In the genomic region with DNA sequence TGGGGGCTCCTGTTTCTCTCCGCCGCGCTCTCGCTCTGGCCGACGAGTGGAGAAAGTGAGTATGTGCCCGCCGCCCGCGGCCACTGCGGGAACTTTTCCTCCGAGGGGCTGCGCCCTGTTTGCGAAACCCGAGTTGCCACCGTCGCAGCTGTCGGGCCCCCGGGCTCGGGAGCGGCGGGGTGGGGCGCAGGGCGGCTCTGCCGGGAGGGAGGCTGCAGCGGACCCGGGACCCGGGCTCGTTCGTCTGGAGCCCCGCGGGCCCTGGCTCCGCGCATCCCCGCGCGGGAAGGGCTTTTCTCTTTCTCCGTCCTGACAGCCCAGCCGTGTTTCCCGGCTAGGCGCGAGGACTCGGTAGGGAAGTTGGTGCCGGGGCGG, we compare ENCODE assay signal across 8 cellular contexts. TPM values are rescaled to one million over a fixed set of nuclear protein-coding genes. Genes with fewer than 3 reads are reported as not detected.
DNase-seq lines count a peak whose midpoint lies in the region; ATAC-seq lines count a peak whose summit lies in the region.

No MANE protein-coding gene starts in this region.

- peak overlapping the region; percentile 92 for H3K9ac ChIP-seq in mesenchymal stem cell (ENCODE audit: low read length)

- H3K4me1 ChIP-seq in ACC112 (ENCODE audit: control insufficient read depth, insufficient read depth, low read length, unreplicated experiment) (peaks cover 30% of the 10 kb centered on the region), ectodermal cell (ENCODE audit: control insufficient read depth, insufficient read depth, low read length) (peaks cover 13% of the 10 kb centered on the region), mesenchymal stem cell (ENCODE audit: control insufficient read depth, insufficient read depth, low read depth, low read length) (peaks cover 6% of the 10 kb centered on the region)

- H3K4ac ChIP-seq in mesenchymal stem cell (ENCODE audit: low read depth in 1 of 2, low read length in 2 of 2) = peak overlapping the region; percentile 2 to 91

- H2BK120ac ChIP-seq in mesenchymal stem cell (ENCODE audit: low read depth, low read length) = peak overlapping the region; percentile 77

- peak overlapping the region; percentile 75 for H4K8ac ChIP-seq in mesenchymal stem cell (ENCODE audit: low read length)

- peaks cover 34% of the 10 kb centered on the region for H3K4me1 Mint-ChIP-seq in activated CD4-positive, alpha-beta T cell treated with anti-CD3 and anti-CD28 coated beads, Interleukin-2, amount 10 ng/mL, durations not matched to agents 24 days and 14 days

- H3K27me3 Mint-ChIP-seq in activated CD4-positive, alpha-beta T cell treated with anti-CD3 and anti-CD28 coated beads, Interleukin-2, amount 10 ng/mL, durations not matched to agents 24 days and 14 days = peaks cover 48% of the 10 kb centered on the region

- H3K9me3 ChIP-seq in ectodermal cell (ENCODE audit: control insufficient read depth, low read length) (no peaks in the 10 kb centered on the region), mesenchymal stem cell (ENCODE audit: control insufficient read depth, low read length) (no peaks in the 10 kb centered on the region)

- H3K23ac ChIP-seq in mesenchymal stem cell (ENCODE audit: low read length in 2 of 2) = peak overlapping the region in 1 of 2 experiments; percentile 100

- DNase-seq in HK-2 (ENCODE audit: unreplicated experiment) (peak; percentile 38), mesenchymal stem cell (peak; percentile 67), cerebellar nuclear complex (lab: John Stamatoyannopoulos, UW) (no peak)
- peak; percentile 84 for DNase-seq in activated CD4-positive, alpha-beta T cell treated with anti-CD3 and anti-CD28 coated beads, Interleukin-2, amount 10 ng/mL, durations not matched to agents 24 days and 14 days
- peak in 5 of 6 experiments; percentile 29 to 66 (median 40) for DNase-seq in stimulated activated naive CD4-positive, alpha-beta T cell (lab: John Stamatoyannopoulos, UW)

- H3K27me3 ChIP-seq in ACC112 (ENCODE audit: insufficient read depth, low read length) (peaks cover 22% of the 10 kb centered on the region), ectodermal cell (ENCODE audit: control insufficient read depth, insufficient read depth, low read length, poor library complexity, severe bottlenecking) (peaks cover 16% of the 10 kb centered on the region), mesenchymal stem cell (ENCODE audit: control insufficient read depth in 1 of 2, insufficient read depth in 1 of 2, low read length in 2 of 2) (peaks cover 0 to 10% of the 10 kb centered on the region in 2 experiments)

- no peaks in the 10 kb centered on the region for H3K36me3 ChIP-seq in ACC112 (ENCODE audit: insufficient read depth, low read length)
- H3K36me3 ChIP-seq in ectodermal cell (ENCODE audit: control insufficient read depth, insufficient read depth, low read length) = no peaks in the 10 kb centered on the region
- no peaks in the 10 kb centered on the region for H3K36me3 ChIP-seq in mesenchymal stem cell (ENCODE audit: control insufficient read depth in 1 of 2, insufficient read depth in 2 of 2, low read depth in 1 of 2, low read length in 2 of 2)

- peak overlapping the region; percentile 74 to 98 for H3K18ac ChIP-seq in mesenchymal stem cell (ENCODE audit: low read depth in 1 of 2, low read length in 2 of 2)

- peak overlapping the region; percentile 79 for H3K4me2 ChIP-seq in mesenchymal stem cell (ENCODE audit: low read length, poor library complexity, severe bottlenecking)

- H2BK15ac ChIP-seq in mesenchymal stem cell (ENCODE audit: low read depth, poor library complexity, severe bottlenecking) = peak overlapping the region; percentile 89

- peak overlapping the region; percentile 66 for H2BK5ac ChIP-seq in mesenchymal stem cell (ENCODE audit: low read depth, low read length, poor library complexity, severe bottlenecking)

- ATAC-seq in GM21619 (IDR thresholded peaks at IDR 0.05; ENCODE audit: unreplicated experiment) = no peak

- no peaks in the 10 kb centered on the region for H3K9me3 Mint-ChIP-seq in activated CD4-positive, alpha-beta T cell treated with anti-CD3 and anti-CD28 coated beads, Interleukin-2, amount 10 ng/mL, durations not matched to agents 24 days and 14 days

- peak overlapping the region; percentile 87 for H3K4me3 Mint-ChIP-seq in activated CD4-positive, alpha-beta T cell treated with anti-CD3 and anti-CD28 coated beads, Interleukin-2, amount 10 ng/mL, durations not matched to agents 24 days and 14 days

- H3K4me3 ChIP-seq in ACC112 (ENCODE audit: low read depth, low read length) (peak overlapping the region; percentile 86), ectodermal cell (ENCODE audit: insufficient read depth, low read depth, low read length) (peak overlapping the region; percentile 89), mesenchymal stem cell (ENCODE audit: insufficient read depth in 1 of 2, low read depth in 1 of 2, low read length in 2 of 2) (peak overlapping the region; percentile 94 to 99)

- no peaks in the 10 kb centered on the region for H3K36me3 Mint-ChIP-seq in activated CD4-positive, alpha-beta T cell treated with anti-CD3 and anti-CD28 coated beads, Interleukin-2, amount 10 ng/mL, durations not matched to agents 24 days and 14 days (ENCODE audit: low read depth)

- H3K79me2 ChIP-seq in ACC112 (ENCODE audit: control insufficient read depth, insufficient read depth, low read length, unreplicated experiment) = peaks cover 57% of the 10 kb centered on the region

- H2AFZ ChIP-seq in ACC112 (ENCODE audit: low read length, unreplicated experiment) (no peak overlapping the region), mesenchymal stem cell (ENCODE audit: low read depth, low read length) (no peak overlapping the region)

- H2BK12ac ChIP-seq in mesenchymal stem cell (ENCODE audit: low read length in 2 of 2) = peak overlapping the region in 1 of 2 experiments; percentile 45

- no peak overlapping the region for H2AK5ac ChIP-seq in mesenchymal stem cell (ENCODE audit: low read length, severe bottlenecking)

- H4K91ac ChIP-seq in mesenchymal stem cell (ENCODE audit: low read length) = peak overlapping the region; percentile 82

- WGBS in ectodermal cell, 2 experiments = 0% methylated on average over 45 of the region's 45 CpGs
- whole genome bisulfite sequencing in mesenchymal stem cell = 0% methylated on average over 37 of the region's 45 CpGs

- peak overlapping the region in 1 of 2 experiments; percentile 98 for H3K14ac ChIP-seq in mesenchymal stem cell (ENCODE audit: low read length in 2 of 2)

- intact Hi-C loops in activated CD4-positive, alpha-beta T cell treated with anti-CD3 and anti-CD28 coated beads, Interleukin-2, amount 10 ng/mL, durations not matched to agents 24 days and 14 days (cut with micrococcal nuclease) = loop anchor here (2.0 to 10.0 kb wide), 5 partner anchors 49 to 1953 kb away; partner anchors contain the start of genes ARRDC4, ASB7 and LINS1

- H3K27ac ChIP-seq in ACC112 (ENCODE audit: low read depth, low read length) (peak overlapping the region; percentile 75; the same call in 1 of the 2 replicates), ectodermal cell (ENCODE audit: insufficient read depth, low read depth, low read length, poor library complexity, severe bottlenecking) (no peak overlapping the region), mesenchymal stem cell (ENCODE audit: low read length, poor library complexity, severe bottlenecking) (no peak overlapping the region)

- peaks cover 5% of the 10 kb centered on the region for H3K79me1 ChIP-seq in mesenchymal stem cell (replicated peaks; ENCODE audit: low read length, poor library complexity, severe bottlenecking)

- peak overlapping the region; percentile 80 for H3K27ac Mint-ChIP-seq in activated CD4-positive, alpha-beta T cell treated with anti-CD3 and anti-CD28 coated beads, Interleukin-2, amount 10 ng/mL, durations not matched to agents 24 days and 14 days

RNA-seq across cellular contexts. Expression of gene IGF1R, which starts 1.3 kb away (rescaled TPM):
- total RNA-seq in activated CD4-positive, alpha-beta T cell treated with anti-CD3 and anti-CD28 coated beads, Interleukin-2, amount 10 ng/mL, durations not matched to agents 24 days and 14 days = 35.3 and 36.6 TPM in 2 replicates
- polyA plus RNA-seq in ectodermal cell (2013, experiment 1 of 4) = 36.6 TPM
- 46.0 TPM for polyA plus RNA-seq in ectodermal cell (2013, experiment 2 of 4)
- 30.3 TPM for polyA plus RNA-seq in ectodermal cell (2013, experiment 3 of 4)
- polyA plus RNA-seq in ectodermal cell (2013, experiment 4 of 4) = 36.8 TPM
- 28.5 TPM for polyA plus RNA-seq in mesenchymal stem cell (2013, experiment 1 of 2)
- polyA plus RNA-seq in mesenchymal stem cell (2013, experiment 2 of 2) = 29.2 TPM

Comparison
In these comparisons a context has a peak if more than half of its experiments do, and no peak if none do; other contexts are left out.
1. DNase-seq: peak in HK-2 (single experiment), activated CD4-positive, alpha-beta T cell treated with anti-CD3 and anti-CD28 coated beads, Interleukin-2, amount 10 ng/mL, durations not matched to agents 24 days and 14 days (single experiment), mesenchymal stem cell (single experiment) and stimulated activated naive CD4-positive, alpha-beta T cell (5 of 6); none in cerebellar nuclear complex (0 of 2).
2. Peak in every context shown above with its lines, with median percentiles within 50 percentile points of each other: H3K4me3 ChIP-seq.